ENCODE assay signal across 1 cellular context in genomic region chr1:247211339-247211738, GRCh38.
TF ChIP-seq lines count a peak whose summit lies in the region.

No MANE protein-coding gene starts in this region.

TF ChIP-seq in WTC11, 78 proteins besides CTCF, POLR2A, EP300 and RAD21 (continued from another document):
- TF ChIP-seq PRDM15 (CRISPR knock-in tag; IDR thresholded peaks at IDR 0.05), result no peak
- no peak for TF ChIP-seq KAT7 (CRISPR knock-in tag; IDR thresholded peaks at IDR 0.05; ENCODE audit: borderline replicate concordance)
- no peak for TF ChIP-seq ZNF317 (CRISPR knock-in tag; IDR thresholded peaks at IDR 0.05; ENCODE audit: borderline replicate concordance, low read depth)
- TF ChIP-seq, protein P1, sequence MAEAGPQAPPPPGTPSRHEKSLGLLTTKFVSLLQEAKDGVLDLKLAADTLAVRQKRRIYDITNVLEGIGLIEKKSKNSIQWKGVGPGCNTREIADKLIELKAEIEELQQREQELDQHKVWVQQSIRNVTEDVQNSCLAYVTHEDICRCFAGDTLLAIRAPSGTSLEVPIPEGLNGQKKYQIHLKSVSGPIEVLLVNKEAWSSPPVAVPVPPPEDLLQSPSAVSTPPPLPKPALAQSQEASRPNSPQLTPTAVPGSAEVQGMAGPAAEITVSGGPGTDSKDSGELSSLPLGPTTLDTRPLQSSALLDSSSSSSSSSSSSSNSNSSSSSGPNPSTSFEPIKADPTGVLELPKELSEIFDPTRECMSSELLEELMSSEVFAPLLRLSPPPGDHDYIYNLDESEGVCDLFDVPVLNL (CRISPR knock-in tag; IDR thresholded peaks at IDR 0.05; ENCODE audit: borderline replicate concordance, low read depth), result no peak
- TF ChIP-seq, protein P2, sequence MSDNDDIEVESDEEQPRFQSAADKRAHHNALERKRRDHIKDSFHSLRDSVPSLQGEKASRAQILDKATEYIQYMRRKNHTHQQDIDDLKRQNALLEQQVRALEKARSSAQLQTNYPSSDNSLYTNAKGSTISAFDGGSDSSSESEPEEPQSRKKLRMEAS (CRISPR knock-in tag; IDR thresholded peaks at IDR 0.05), result no peak
- TF ChIP-seq USF2 (CRISPR knock-in tag; IDR thresholded peaks at IDR 0.05), result no peak
- TF ChIP-seq GABPB1 (CRISPR knock-in tag; IDR thresholded peaks at IDR 0.05), result no peak
- no peak for TF ChIP-seq ZNF671 (CRISPR knock-in tag; IDR thresholded peaks at IDR 0.05)
- no peak for TF ChIP-seq ZNF121 (CRISPR knock-in tag; IDR thresholded peaks at IDR 0.05)
- no peak for TF ChIP-seq FOXK1 (CRISPR knock-in tag; IDR thresholded peaks at IDR 0.05)
- no peak for TF ChIP-seq ZBTB21 (CRISPR knock-in tag; IDR thresholded peaks at IDR 0.05; ENCODE audit: borderline replicate concordance)
